ENCODE assay signal across 1 cellular context in the genomic region with DNA sequence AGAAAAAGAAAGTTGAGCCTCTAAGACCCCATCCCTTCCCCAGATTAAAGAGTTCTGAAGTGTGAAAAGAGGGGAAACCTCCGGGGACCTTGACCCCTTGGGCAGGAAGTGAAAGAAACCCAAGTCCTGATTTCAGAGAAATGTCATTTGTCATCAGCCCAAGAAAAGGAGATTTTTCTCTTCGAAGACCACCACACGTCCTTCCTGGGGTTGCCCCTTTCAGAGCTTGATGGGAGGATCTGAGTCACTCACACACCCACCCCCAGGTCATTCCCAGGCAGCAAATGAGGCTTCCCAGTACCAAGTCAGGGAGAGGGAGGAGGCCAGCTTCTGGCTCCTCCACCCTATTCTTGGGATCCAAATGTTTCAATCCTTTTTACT.
TF ChIP-seq lines count a peak whose summit lies in the region.

No MANE protein-coding gene starts in this region.

TF ChIP-seq in GM12878, 131 proteins besides CTCF, POLR2A, EP300 and RAD21 (continued from another document and continues in another):
- no peak for TF ChIP-seq SRF (IDR thresholded peaks at IDR 0.05; ENCODE audit: low read depth in 2 of 2, low read length in 2 of 2)
- TF ChIP-seq EZH2 (IDR thresholded peaks at IDR 0.05; ENCODE audit: borderline replicate concordance, control insufficient read depth, low read depth, low read length) = no peak
- peak; percentile 82 for TF ChIP-seq SPI1 (IDR thresholded peaks at IDR 0.05; ENCODE audit: borderline replicate concordance, insufficient read depth, low read depth, low read length)
- no peak for TF ChIP-seq ZNF207 (IDR thresholded peaks at IDR 0.05; ENCODE audit: borderline replicate concordance)
- TF ChIP-seq IKZF1 (conservative IDR thresholded peaks at IDR 0.05) = peak; percentile 87
- TF ChIP-seq ZNF622 (IDR thresholded peaks at IDR 0.05) = no peak
- TF ChIP-seq CBX3 (IDR thresholded peaks at IDR 0.05; ENCODE audit: borderline replicate concordance, low read depth) = no peak
- no peak for TF ChIP-seq JUND (IDR thresholded peaks at IDR 0.05; ENCODE audit: low read depth, low read length)
- no peak for TF ChIP-seq ZNF217 (IDR thresholded peaks at IDR 0.05)
- no peak for TF ChIP-seq NBN (IDR thresholded peaks at IDR 0.05)
- TF ChIP-seq SIN3A (IDR thresholded peaks at IDR 0.05; ENCODE audit: low read depth, low read length) = no peak; the same call in 1 of the 2 replicates
- TF ChIP-seq, protein P1, sequence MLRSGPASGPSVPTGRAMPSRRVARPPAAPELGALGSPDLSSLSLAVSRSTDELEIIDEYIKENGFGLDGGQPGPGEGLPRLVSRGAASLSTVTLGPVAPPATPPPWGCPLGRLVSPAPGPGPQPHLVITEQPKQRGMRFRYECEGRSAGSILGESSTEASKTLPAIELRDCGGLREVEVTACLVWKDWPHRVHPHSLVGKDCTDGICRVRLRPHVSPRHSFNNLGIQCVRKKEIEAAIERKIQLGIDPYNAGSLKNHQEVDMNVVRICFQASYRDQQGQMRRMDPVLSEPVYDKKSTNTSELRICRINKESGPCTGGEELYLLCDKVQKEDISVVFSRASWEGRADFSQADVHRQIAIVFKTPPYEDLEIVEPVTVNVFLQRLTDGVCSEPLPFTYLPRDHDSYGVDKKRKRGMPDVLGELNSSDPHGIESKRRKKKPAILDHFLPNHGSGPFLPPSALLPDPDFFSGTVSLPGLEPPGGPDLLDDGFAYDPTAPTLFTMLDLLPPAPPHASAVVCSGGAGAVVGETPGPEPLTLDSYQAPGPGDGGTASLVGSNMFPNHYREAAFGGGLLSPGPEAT (IDR thresholded peaks at IDR 0.05; ENCODE audit: low read depth) = peak; percentile 70; the same call in 1 of the 2 replicates
- no peak for TF ChIP-seq RCOR1 (conservative IDR thresholded peaks at IDR 0.05; ENCODE audit: low read depth, low read length)
- TF ChIP-seq, protein P2, sequence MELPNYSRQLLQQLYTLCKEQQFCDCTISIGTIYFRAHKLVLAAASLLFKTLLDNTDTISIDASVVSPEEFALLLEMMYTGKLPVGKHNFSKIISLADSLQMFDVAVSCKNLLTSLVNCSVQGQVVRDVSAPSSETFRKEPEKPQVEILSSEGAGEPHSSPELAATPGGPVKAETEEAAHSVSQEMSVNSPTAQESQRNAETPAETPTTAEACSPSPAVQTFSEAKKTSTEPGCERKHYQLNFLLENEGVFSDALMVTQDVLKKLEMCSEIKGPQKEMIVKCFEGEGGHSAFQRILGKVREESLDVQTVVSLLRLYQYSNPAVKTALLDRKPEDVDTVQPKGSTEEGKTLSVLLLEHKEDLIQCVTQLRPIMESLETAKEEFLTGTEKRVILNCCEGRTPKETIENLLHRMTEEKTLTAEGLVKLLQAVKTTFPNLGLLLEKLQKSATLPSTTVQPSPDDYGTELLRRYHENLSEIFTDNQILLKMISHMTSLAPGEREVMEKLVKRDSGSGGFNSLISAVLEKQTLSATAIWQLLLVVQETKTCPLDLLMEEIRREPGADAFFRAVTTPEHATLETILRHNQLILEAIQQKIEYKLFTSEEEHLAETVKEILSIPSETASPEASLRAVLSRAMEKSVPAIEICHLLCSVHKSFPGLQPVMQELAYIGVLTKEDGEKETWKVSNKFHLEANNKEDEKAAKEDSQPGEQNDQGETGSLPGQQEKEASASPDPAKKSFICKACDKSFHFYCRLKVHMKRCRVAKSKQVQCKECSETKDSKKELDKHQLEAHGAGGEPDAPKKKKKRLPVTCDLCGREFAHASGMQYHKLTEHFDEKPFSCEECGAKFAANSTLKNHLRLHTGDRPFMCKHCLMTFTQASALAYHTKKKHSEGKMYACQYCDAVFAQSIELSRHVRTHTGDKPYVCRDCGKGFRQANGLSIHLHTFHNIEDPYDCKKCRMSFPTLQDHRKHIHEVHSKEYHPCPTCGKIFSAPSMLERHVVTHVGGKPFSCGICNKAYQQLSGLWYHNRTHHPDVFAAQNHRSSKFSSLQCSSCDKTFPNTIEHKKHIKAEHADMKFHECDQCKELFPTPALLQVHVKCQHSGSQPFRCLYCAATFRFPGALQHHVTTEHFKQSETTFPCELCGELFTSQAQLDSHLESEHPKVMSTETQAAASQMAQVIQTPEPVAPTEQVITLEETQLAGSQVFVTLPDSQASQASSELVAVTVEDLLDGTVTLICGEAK (IDR thresholded peaks at IDR 0.05; ENCODE audit: borderline replicate concordance) = no peak
- no peak for TF ChIP-seq GATAD2B (conservative IDR thresholded peaks at IDR 0.05; ENCODE audit: low read depth)
- TF ChIP-seq MTA2 (IDR thresholded peaks at IDR 0.05; ENCODE audit: low read depth) = peak; percentile 73
- no peak for TF ChIP-seq CHD4 (IDR thresholded peaks at IDR 0.05)
- TF ChIP-seq CREM (IDR thresholded peaks at IDR 0.05; ENCODE audit: low read depth) = no peak
- TF ChIP-seq FOS (IDR thresholded peaks at IDR 0.05; ENCODE audit: borderline replicate concordance, extremely low read depth, insufficient read length) = no peak
- TF ChIP-seq RAD51 (IDR thresholded peaks at IDR 0.05) = no peak
- TF ChIP-seq DPF2 (IDR thresholded peaks at IDR 0.05) = peak; percentile 84
- TF ChIP-seq EED (IDR thresholded peaks at IDR 0.05; ENCODE audit: low read depth) = no peak; the same call in 1 of the 2 replicates
- no peak for TF ChIP-seq RFX5 (IDR thresholded peaks at IDR 0.05; ENCODE audit: low read depth, low read length)
- TF ChIP-seq, protein P3, sequence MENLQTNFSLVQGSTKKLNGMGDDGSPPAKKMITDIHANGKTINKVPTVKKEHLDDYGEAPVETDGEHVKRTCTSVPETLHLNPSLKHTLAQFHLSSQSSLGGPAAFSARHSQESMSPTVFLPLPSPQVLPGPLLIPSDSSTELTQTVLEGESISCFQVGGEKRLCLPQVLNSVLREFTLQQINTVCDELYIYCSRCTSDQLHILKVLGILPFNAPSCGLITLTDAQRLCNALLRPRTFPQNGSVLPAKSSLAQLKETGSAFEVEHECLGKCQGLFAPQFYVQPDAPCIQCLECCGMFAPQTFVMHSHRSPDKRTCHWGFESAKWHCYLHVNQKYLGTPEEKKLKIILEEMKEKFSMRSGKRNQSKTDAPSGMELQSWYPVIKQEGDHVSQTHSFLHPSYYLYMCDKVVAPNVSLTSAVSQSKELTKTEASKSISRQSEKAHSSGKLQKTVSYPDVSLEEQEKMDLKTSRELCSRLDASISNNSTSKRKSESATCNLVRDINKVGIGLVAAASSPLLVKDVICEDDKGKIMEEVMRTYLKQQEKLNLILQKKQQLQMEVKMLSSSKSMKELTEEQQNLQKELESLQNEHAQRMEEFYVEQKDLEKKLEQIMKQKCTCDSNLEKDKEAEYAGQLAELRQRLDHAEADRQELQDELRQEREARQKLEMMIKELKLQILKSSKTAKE (IDR thresholded peaks at IDR 0.05; ENCODE audit: low read depth, poor library complexity, severe bottlenecking) = peak; percentile 39
- no peak for TF ChIP-seq NRF1 (conservative IDR thresholded peaks at IDR 0.05; ENCODE audit: low read depth, low read length)
- TF ChIP-seq CBX5 (IDR thresholded peaks at IDR 0.05; ENCODE audit: low read depth) = no peak
- no peak for TF ChIP-seq SP1 (IDR thresholded peaks at IDR 0.05; ENCODE audit: low read depth, low read length)
- TF ChIP-seq, protein P4, sequence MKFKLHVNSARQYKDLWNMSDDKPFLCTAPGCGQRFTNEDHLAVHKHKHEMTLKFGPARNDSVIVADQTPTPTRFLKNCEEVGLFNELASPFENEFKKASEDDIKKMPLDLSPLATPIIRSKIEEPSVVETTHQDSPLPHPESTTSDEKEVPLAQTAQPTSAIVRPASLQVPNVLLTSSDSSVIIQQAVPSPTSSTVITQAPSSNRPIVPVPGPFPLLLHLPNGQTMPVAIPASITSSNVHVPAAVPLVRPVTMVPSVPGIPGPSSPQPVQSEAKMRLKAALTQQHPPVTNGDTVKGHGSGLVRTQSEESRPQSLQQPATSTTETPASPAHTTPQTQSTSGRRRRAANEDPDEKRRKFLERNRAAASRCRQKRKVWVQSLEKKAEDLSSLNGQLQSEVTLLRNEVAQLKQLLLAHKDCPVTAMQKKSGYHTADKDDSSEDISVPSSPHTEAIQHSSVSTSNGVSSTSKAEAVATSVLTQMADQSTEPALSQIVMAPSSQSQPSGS (IDR thresholded peaks at IDR 0.05; ENCODE audit: low read length) = no peak
- TF ChIP-seq TCF7 (IDR thresholded peaks at IDR 0.05; ENCODE audit: borderline replicate concordance) = no peak
- TF ChIP-seq, protein P5, sequence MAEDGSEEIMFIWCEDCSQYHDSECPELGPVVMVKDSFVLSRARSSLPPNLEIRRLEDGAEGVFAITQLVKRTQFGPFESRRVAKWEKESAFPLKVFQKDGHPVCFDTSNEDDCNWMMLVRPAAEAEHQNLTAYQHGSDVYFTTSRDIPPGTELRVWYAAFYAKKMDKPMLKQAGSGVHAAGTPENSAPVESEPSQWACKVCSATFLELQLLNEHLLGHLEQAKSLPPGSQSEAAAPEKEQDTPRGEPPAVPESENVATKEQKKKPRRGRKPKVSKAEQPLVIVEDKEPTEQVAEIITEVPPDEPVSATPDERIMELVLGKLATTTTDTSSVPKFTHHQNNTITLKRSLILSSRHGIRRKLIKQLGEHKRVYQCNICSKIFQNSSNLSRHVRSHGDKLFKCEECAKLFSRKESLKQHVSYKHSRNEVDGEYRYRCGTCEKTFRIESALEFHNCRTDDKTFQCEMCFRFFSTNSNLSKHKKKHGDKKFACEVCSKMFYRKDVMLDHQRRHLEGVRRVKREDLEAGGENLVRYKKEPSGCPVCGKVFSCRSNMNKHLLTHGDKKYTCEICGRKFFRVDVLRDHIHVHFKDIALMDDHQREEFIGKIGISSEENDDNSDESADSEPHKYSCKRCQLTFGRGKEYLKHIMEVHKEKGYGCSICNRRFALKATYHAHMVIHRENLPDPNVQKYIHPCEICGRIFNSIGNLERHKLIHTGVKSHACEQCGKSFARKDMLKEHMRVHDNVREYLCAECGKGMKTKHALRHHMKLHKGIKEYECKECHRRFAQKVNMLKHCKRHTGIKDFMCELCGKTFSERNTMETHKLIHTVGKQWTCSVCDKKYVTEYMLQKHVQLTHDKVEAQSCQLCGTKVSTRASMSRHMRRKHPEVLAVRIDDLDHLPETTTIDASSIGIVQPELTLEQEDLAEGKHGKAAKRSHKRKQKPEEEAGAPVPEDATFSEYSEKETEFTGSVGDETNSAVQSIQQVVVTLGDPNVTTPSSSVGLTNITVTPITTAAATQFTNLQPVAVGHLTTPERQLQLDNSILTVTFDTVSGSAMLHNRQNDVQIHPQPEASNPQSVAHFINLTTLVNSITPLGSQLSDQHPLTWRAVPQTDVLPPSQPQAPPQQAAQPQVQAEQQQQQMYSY (CRISPR knock-in tag; IDR thresholded peaks at IDR 0.05) = no peak
- TF ChIP-seq SUPT20H (IDR thresholded peaks at IDR 0.05; ENCODE audit: borderline replicate concordance, control insufficient read depth, low read depth, low read length) = no peak
- TF ChIP-seq RBBP5 (conservative IDR thresholded peaks at IDR 0.05) = no peak
- TF ChIP-seq, protein P6, sequence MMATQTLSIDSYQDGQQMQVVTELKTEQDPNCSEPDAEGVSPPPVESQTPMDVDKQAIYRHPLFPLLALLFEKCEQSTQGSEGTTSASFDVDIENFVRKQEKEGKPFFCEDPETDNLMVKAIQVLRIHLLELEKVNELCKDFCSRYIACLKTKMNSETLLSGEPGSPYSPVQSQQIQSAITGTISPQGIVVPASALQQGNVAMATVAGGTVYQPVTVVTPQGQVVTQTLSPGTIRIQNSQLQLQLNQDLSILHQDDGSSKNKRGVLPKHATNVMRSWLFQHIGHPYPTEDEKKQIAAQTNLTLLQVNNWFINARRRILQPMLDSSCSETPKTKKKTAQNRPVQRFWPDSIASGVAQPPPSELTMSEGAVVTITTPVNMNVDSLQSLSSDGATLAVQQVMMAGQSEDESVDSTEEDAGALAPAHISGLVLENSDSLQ (IDR thresholded peaks at IDR 0.05) = no peak
- no peak for TF ChIP-seq HDAC2 (IDR thresholded peaks at IDR 0.05)
- TF ChIP-seq, protein P7, sequence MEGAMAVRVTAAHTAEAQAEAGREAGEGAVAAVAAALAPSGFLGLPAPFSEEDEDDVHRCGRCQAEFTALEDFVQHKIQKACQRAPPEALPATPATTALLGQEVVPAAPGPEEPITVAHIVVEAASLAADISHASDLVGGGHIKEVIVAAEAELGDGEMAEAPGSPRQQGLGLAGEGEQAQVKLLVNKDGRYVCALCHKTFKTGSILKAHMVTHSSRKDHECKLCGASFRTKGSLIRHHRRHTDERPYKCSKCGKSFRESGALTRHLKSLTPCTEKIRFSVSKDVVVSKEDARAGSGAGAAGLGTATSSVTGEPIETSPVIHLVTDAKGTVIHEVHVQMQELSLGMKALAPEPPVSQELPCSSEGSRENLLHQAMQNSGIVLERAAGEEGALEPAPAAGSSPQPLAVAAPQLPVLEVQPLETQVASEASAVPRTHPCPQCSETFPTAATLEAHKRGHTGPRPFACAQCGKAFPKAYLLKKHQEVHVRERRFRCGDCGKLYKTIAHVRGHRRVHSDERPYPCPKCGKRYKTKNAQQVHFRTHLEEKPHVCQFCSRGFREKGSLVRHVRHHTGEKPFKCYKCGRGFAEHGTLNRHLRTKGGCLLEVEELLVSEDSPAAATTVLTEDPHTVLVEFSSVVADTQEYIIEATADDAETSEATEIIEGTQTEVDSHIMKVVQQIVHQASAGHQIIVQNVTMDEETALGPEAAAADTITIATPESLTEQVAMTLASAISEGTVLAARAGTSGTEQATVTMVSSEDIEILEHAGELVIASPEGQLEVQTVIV (IDR thresholded peaks at IDR 0.05; ENCODE audit: borderline replicate concordance, partially characterized antibody) = no peak
- no peak; the same call in 1 of the 2 replicates for TF ChIP-seq FOXM1 (IDR thresholded peaks at IDR 0.05; ENCODE audit: low read depth, low read length)
- TF ChIP-seq BHLHE40 (IDR thresholded peaks at IDR 0.05; ENCODE audit: borderline replicate concordance in 1 of 2, low read depth in 2 of 2, low read length in 1 of 2) = no peak
- no peak for TF ChIP-seq BMI1 (IDR thresholded peaks at IDR 0.05; ENCODE audit: borderline replicate concordance)
- TF ChIP-seq, protein P8, sequence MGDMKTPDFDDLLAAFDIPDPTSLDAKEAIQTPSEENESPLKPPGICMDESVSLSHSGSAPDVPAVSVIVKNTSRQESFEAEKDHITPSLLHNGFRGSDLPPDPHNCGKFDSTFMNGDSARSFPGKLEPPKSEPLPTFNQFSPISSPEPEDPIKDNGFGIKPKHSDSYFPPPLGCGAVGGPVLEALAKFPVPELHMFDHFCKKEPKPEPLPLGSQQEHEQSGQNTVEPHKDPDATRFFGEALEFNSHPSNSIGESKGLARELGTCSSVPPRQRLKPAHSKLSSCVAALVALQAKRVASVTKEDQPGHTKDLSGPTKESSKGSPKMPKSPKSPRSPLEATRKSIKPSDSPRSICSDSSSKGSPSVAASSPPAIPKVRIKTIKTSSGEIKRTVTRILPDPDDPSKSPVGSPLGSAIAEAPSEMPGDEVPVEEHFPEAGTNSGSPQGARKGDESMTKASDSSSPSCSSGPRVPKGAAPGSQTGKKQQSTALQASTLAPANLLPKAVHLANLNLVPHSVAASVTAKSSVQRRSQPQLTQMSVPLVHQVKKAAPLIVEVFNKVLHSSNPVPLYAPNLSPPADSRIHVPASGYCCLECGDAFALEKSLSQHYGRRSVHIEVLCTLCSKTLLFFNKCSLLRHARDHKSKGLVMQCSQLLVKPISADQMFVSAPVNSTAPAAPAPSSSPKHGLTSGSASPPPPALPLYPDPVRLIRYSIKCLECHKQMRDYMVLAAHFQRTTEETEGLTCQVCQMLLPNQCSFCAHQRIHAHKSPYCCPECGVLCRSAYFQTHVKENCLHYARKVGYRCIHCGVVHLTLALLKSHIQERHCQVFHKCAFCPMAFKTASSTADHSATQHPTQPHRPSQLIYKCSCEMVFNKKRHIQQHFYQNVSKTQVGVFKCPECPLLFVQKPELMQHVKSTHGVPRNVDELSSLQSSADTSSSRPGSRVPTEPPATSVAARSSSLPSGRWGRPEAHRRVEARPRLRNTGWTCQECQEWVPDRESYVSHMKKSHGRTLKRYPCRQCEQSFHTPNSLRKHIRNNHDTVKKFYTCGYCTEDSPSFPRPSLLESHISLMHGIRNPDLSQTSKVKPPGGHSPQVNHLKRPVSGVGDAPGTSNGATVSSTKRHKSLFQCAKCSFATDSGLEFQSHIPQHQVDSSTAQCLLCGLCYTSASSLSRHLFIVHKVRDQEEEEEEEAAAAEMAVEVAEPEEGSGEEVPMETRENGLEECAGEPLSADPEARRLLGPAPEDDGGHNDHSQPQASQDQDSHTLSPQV (IDR thresholded peaks at IDR 0.05) = no peak
